In genomic region chr6:131510094-131510493, GRCh38 we compare ENCODE assay signal across 14 cellular contexts.
DNase-seq lines count a peak whose midpoint lies in the region; ATAC-seq, FAIRE-seq and TF ChIP-seq lines count a peak whose summit lies in the region.
"Had no signal": no experiment of that assay in that cellular context is flagged by ENCODE, and none has a peak within 500 bp of the region (broad histone marks: within the 10 kb centered on the region; RNA-seq: fewer than 3 reads in every experiment).

No MANE protein-coding gene starts in this region.

- no peaks in the 10 kb centered on the region for H3K27me3 ChIP-seq in WERI-Rb-1 (ENCODE audit: insufficient read depth, low read depth, severe bottlenecking)
- H3K27me3 ChIP-seq: heart left ventricle had no signal

- peak; percentile 66 for ATAC-seq in GM19452 (IDR thresholded peaks at IDR 0.05; ENCODE audit: unreplicated experiment)
- peak; percentile 70 for ATAC-seq in HG02884 (IDR thresholded peaks at IDR 0.05; ENCODE audit: unreplicated experiment)
- ATAC-seq in HG02623 (IDR thresholded peaks at IDR 0.05; ENCODE audit: unreplicated experiment), result no peak
- ATAC-seq: CD8-positive, alpha-beta T cell; heart left ventricle; stimulated activated naive B cell treated with anti-CD40 and anti-IgM and Interleukin-4, amounts not matched to agents 10 μg/mL and 1 μg/mL and 100 μg/mL, for 72 hours had no signal

- no peak overlapping the region for H3K4me3 ChIP-seq in WERI-Rb-1 (ENCODE audit: low read depth, low read length)
- H3K4me3 ChIP-seq: heart left ventricle had no signal

- H3K36me3 ChIP-seq in WERI-Rb-1, result no peaks in the 10 kb centered on the region
- H3K36me3 ChIP-seq: heart left ventricle had no signal

- no peak for FAIRE-seq in D721Med (lab: Jason Lieb, UNC)

- H3K9me3 ChIP-seq in WERI-Rb-1 (ENCODE audit: severe bottlenecking), result peaks cover 5% of the 10 kb centered on the region

- H3K27ac ChIP-seq in WERI-Rb-1, result no peak overlapping the region
- H3K27ac ChIP-seq: heart left ventricle had no signal

- DNase-seq in NCI-H1417 treated with DMSO at 0.1 percent for 48 hours (lab: John Stamatoyannopoulos, UW) (peak; percentile 30), iPS-NIHi11 (ENCODE audit: low spot score) (peak; percentile 40), WERI-Rb-1 (no peak), D721Med (ENCODE audit: insufficient read length, low spot score) (no peak)
- DNase-seq: CD8-positive, alpha-beta T cell; effector memory CD4-positive, alpha-beta T cell; heart left ventricle; mammary epithelial cell; NCI-H1436 treated with DMSO at 0.1 percent for 48 hours; stimulated activated CD4-positive, alpha-beta T cell treated with anti-CD3 and anti-CD28 coated beads, Interleukin-1b, Interleukin-23, amount 100 ng/mL, for 48 hours; stimulated activated naive B cell treated with anti-CD40 and anti-IgM and Interleukin-4, amounts not matched to agents 10 μg/mL and 1 μg/mL and 100 μg/mL, for 72 hours had no signal

- TF ChIP-seq CTCF in WERI-Rb-1 (IDR thresholded peaks at IDR 0.05; ENCODE audit: low read depth, low read length) (no peak), D721Med (IDR thresholded peaks at IDR 0.05; ENCODE audit: insufficient read depth, missing control alignments) (no peak)

Comparison
In these comparisons a context has a peak if more than half of its experiments do, and no peak if none do; other contexts are left out.
1. DNase-seq: peak in NCI-H1417 treated with DMSO at 0.1 percent for 48 hours (single experiment) and iPS-NIHi11 (single experiment); none in WERI-Rb-1 (single experiment) and D721Med (single experiment).